ENCODE assay signal across 10 cellular contexts in genomic region chr14:75579882-75580281, GRCh38. TPM values are rescaled to one million over a fixed set of nuclear protein-coding genes. Genes with fewer than 3 reads are reported as not detected.
A peak's percentile ranks its signal among the peaks of the same experiment; 100 is the strongest.
DNase-seq lines count a peak whose midpoint lies in the region; ATAC-seq and TF ChIP-seq lines count a peak whose summit lies in the region.
"Had no signal": no experiment of that assay in that cellular context is flagged by ENCODE, and none has a peak within 500 bp of the region (broad histone marks: within the 10 kb centered on the region; RNA-seq: fewer than 3 reads in every experiment).

No MANE protein-coding gene starts in this region.

- no peak overlapping the region for H2BK15ac ChIP-seq in mesenchymal stem cell (ENCODE audit: low read depth, poor library complexity, severe bottlenecking)

- H3K4me2 ChIP-seq in mesenchymal stem cell (ENCODE audit: low read length, poor library complexity, severe bottlenecking) (peak overlapping the region; percentile 93), Karpas-422 (ENCODE audit: low read depth, low read length, poor library complexity, severe bottlenecking) (no peak overlapping the region)

- H3K4me3 Mint-ChIP-seq in activated CD4-positive, alpha-beta T cell treated with anti-CD3 and anti-CD28 coated beads, Interleukin-2, amount 10 ng/mL, durations not matched to agents 7 days and 5 days: peak overlapping the region; percentile 82

- H3K36me3 ChIP-seq in ectodermal cell (ENCODE audit: control insufficient read depth, insufficient read depth, low read length): no peaks in the 10 kb centered on the region
- no peaks in the 10 kb centered on the region for H3K36me3 ChIP-seq in mesenchymal stem cell (ENCODE audit: control insufficient read depth in 1 of 2, insufficient read depth in 2 of 2, low read depth in 1 of 2, low read length in 2 of 2)
- H3K36me3 ChIP-seq in thoracic aorta: no peaks in the 10 kb centered on the region
- no peaks in the 10 kb centered on the region for H3K36me3 ChIP-seq in Karpas-422 (ENCODE audit: insufficient read depth, low read length)

- H3K27me3 Mint-ChIP-seq in activated CD4-positive, alpha-beta T cell treated with anti-CD3 and anti-CD28 coated beads, Interleukin-2, amount 10 ng/mL, durations not matched to agents 7 days and 5 days: peaks cover 4% of the 10 kb centered on the region

- no peak overlapping the region for H2BK120ac ChIP-seq in mesenchymal stem cell (ENCODE audit: low read depth, low read length)

- no peak overlapping the region for H3K27ac ChIP-seq in ectodermal cell (ENCODE audit: insufficient read depth, low read depth, low read length, poor library complexity, severe bottlenecking)
- no peak overlapping the region for H3K27ac ChIP-seq in mesenchymal stem cell (ENCODE audit: low read length, poor library complexity, severe bottlenecking)
- no peak overlapping the region for H3K27ac ChIP-seq in thoracic aorta
- no peak overlapping the region for H3K27ac ChIP-seq in Karpas-422 (ENCODE audit: low read length)

- no peaks in the 10 kb centered on the region for H3K9me3 Mint-ChIP-seq in activated CD4-positive, alpha-beta T cell treated with anti-CD3 and anti-CD28 coated beads, Interleukin-2, amount 10 ng/mL, durations not matched to agents 7 days and 5 days

- H3K4me1 ChIP-seq in ectodermal cell (ENCODE audit: control insufficient read depth, insufficient read depth, low read length) (peaks cover 12% of the 10 kb centered on the region), mesenchymal stem cell (ENCODE audit: control insufficient read depth, insufficient read depth, low read depth, low read length) (peaks cover 17% of the 10 kb centered on the region), thoracic aorta (ENCODE audit: control insufficient read depth in 1 of 2, low read depth in 2 of 2) (peaks cover 4 to 18% of the 10 kb centered on the region in 2 donors), Karpas-422 (ENCODE audit: low read length) (peaks cover 22% of the 10 kb centered on the region)

- H3K4me3 ChIP-seq in ectodermal cell (ENCODE audit: insufficient read depth, low read depth, low read length): peak overlapping the region; percentile 55
- H3K4me3 ChIP-seq in mesenchymal stem cell (ENCODE audit: insufficient read depth in 1 of 2, low read depth in 1 of 2, low read length in 2 of 2): peak overlapping the region in 1 of 2 experiments; percentile 85
- H3K4me3 ChIP-seq in thoracic aorta: peak overlapping the region; percentile 74
- no peak overlapping the region for H3K4me3 ChIP-seq in Karpas-422 (ENCODE audit: low read length)

- H3K4me1 Mint-ChIP-seq in activated CD4-positive, alpha-beta T cell treated with anti-CD3 and anti-CD28 coated beads, Interleukin-2, amount 10 ng/mL, durations not matched to agents 7 days and 5 days: peaks cover 21% of the 10 kb centered on the region

- H4K8ac ChIP-seq in mesenchymal stem cell (ENCODE audit: low read length): no peak overlapping the region

- no peak for DNase-seq in activated CD4-positive, alpha-beta T cell treated with anti-CD3 and anti-CD28 coated beads, Interleukin-2, amount 10 ng/mL, durations not matched to agents 7 days and 5 days
- DNase-seq in activated CD4-positive, alpha-beta T cell treated with anti-CD3 and anti-CD28 coated beads, Interleukin-2, amount 50 U/mL, for 48 hours: no peak
- DNase-seq in mesenchymal stem cell (no peak), thoracic aorta (ENCODE audit: low spot score) (no peak), NCI-H1436 (lab: John Stamatoyannopoulos, UW) (no peak), Karpas-422 (no peak), NCI-H2081 (lab: John Stamatoyannopoulos, UW) (no peak)
- DNase-seq: NCI-H1092 treated with DMSO at 0.1 percent for 48 hours had no signal

- peaks cover 18% of the 10 kb centered on the region for H3K79me1 ChIP-seq in mesenchymal stem cell (replicated peaks; ENCODE audit: low read length, poor library complexity, severe bottlenecking)

- no peak overlapping the region for H3K18ac ChIP-seq in mesenchymal stem cell (ENCODE audit: low read depth in 1 of 2, low read length in 2 of 2)

- no peaks in the 10 kb centered on the region for H3K79me2 ChIP-seq in Karpas-422 (ENCODE audit: low read length)

- 96 to 97% methylated on average over 3 of the region's 3 CpGs for WGBS in ectodermal cell, 2 experiments
- over 99% methylated on average over 3 of the region's 3 CpGs for WGBS in mesenchymal stem cell

- H3K9me3 ChIP-seq in ectodermal cell (ENCODE audit: control insufficient read depth, low read length) (no peaks in the 10 kb centered on the region), mesenchymal stem cell (ENCODE audit: control insufficient read depth, low read length) (no peaks in the 10 kb centered on the region), thoracic aorta (no peaks in the 10 kb centered on the region), Karpas-422 (ENCODE audit: low read length) (no peaks in the 10 kb centered on the region)

- no peak overlapping the region for H4K91ac ChIP-seq in mesenchymal stem cell (ENCODE audit: low read length)

- no peaks in the 10 kb centered on the region for H3K9me2 ChIP-seq in Karpas-422 (replicated peaks; ENCODE audit: insufficient read depth, low read length)

- no peak overlapping the region for H3K4ac ChIP-seq in mesenchymal stem cell (ENCODE audit: low read depth in 1 of 2, low read length in 2 of 2)

- H3K14ac ChIP-seq in mesenchymal stem cell (ENCODE audit: low read length in 2 of 2): no peak overlapping the region

- no peak overlapping the region for H3K27ac Mint-ChIP-seq in activated CD4-positive, alpha-beta T cell treated with anti-CD3 and anti-CD28 coated beads, Interleukin-2, amount 10 ng/mL, durations not matched to agents 7 days and 5 days

- no peak overlapping the region for H3K23ac ChIP-seq in mesenchymal stem cell (ENCODE audit: low read length in 2 of 2)

- TF ChIP-seq CTCF in thoracic aorta (IDR thresholded peaks at IDR 0.05): no peak

- CTCF ChIA-PET in activated CD4-positive, alpha-beta T cell treated with anti-CD3 and anti-CD28 coated beads, Interleukin-2, amount 10 ng/mL, durations not matched to agents 7 days and 5 days (lab: Charles Lee): interaction anchor here (1.3 to 2.8 kb wide), 2 partner anchors 19 to 403 kb away, joined by 3 to 12 read pairs; no protein-coding TSS in a partner anchor

- H3K27me3 ChIP-seq in ectodermal cell (ENCODE audit: control insufficient read depth, insufficient read depth, low read length, poor library complexity, severe bottlenecking) (no peaks in the 10 kb centered on the region), mesenchymal stem cell (ENCODE audit: control insufficient read depth in 1 of 2, insufficient read depth in 1 of 2, low read length in 2 of 2) (peaks cover 0 to 2% of the 10 kb centered on the region in 2 experiments), thoracic aorta (replicated peaks; ENCODE audit: insufficient read depth) (no peaks in the 10 kb centered on the region), Karpas-422 (ENCODE audit: low read length) (no peaks in the 10 kb centered on the region)

- H4K20me1 ChIP-seq in Karpas-422 (ENCODE audit: insufficient read depth, low read depth, low read length): no peaks in the 10 kb centered on the region

- H2BK12ac ChIP-seq in mesenchymal stem cell (ENCODE audit: low read length in 2 of 2): no peak overlapping the region

- H2AFZ ChIP-seq in mesenchymal stem cell (ENCODE audit: low read depth, low read length) (no peak overlapping the region), Karpas-422 (ENCODE audit: low read length) (no peak overlapping the region)

- ATAC-seq in thoracic aorta (ENCODE audit: insufficient number of reproducible peaks, low FRiP score, low read depth): no peak

- H2BK5ac ChIP-seq in mesenchymal stem cell (ENCODE audit: low read depth, low read length, poor library complexity, severe bottlenecking): no peak overlapping the region

- H3K9ac ChIP-seq in mesenchymal stem cell (ENCODE audit: low read length) (peak overlapping the region; percentile 15), Karpas-422 (ENCODE audit: low read length) (no peak overlapping the region)

- POLR2A ChIA-PET in activated CD4-positive, alpha-beta T cell treated with anti-CD3 and anti-CD28 coated beads, Interleukin-2, amount 10 ng/mL, durations not matched to agents 7 days and 5 days (lab: Charles Lee): no interaction called here

- no peaks in the 10 kb centered on the region for H3K36me3 Mint-ChIP-seq in activated CD4-positive, alpha-beta T cell treated with anti-CD3 and anti-CD28 coated beads, Interleukin-2, amount 10 ng/mL, durations not matched to agents 7 days and 5 days (ENCODE audit: low read depth)

- no peak overlapping the region for H2AK5ac ChIP-seq in mesenchymal stem cell (ENCODE audit: low read length, severe bottlenecking)

RNA-seq across cellular contexts. Expression of gene FLVCR2, which starts 1.5 kb away (rescaled TPM):
- 1 to 10 TPM; 1.1 to 6.2 TPM for total RNA-seq in activated CD4-positive, alpha-beta T cell treated with anti-CD3 and anti-CD28 coated beads, Interleukin-2, amount 10 ng/mL, durations not matched to agents 7 days and 5 days
- polyA plus RNA-seq in ectodermal cell (2013, experiment 1 of 4): 11.4 TPM
- 14.6 TPM for polyA plus RNA-seq in ectodermal cell (2013, experiment 2 of 4)
- 12.1 TPM for polyA plus RNA-seq in ectodermal cell (2013, experiment 3 of 4)
- 10.9 TPM for polyA plus RNA-seq in ectodermal cell (2013, experiment 4 of 4)
- 3.0 TPM for polyA plus RNA-seq in mesenchymal stem cell (2013, experiment 1 of 2)
- polyA plus RNA-seq in mesenchymal stem cell (2013, experiment 2 of 2): 2.6 TPM
- 1 to 10 TPM; 6.2 to 8.3 TPM for total RNA-seq in thoracic aorta
- not detected in 2 replicates for total RNA-seq in Karpas-422 (2014; rRNA removed; shearing (Covaris generic); ENCODE audit: low replicate concordance)

RNA-seq across cellular contexts. Expression of gene BATF, which starts 57.6 kb away (rescaled TPM):
- 10 to 100 TPM; 39.4 to 41.0 TPM for total RNA-seq in activated CD4-positive, alpha-beta T cell treated with anti-CD3 and anti-CD28 coated beads, Interleukin-2, amount 10 ng/mL, durations not matched to agents 7 days and 5 days
- not detected for polyA plus RNA-seq in ectodermal cell (2013, experiment 1 of 4)
- not detected for polyA plus RNA-seq in ectodermal cell (2013, experiment 2 of 4)
- polyA plus RNA-seq in ectodermal cell (2013, experiment 3 of 4): not detected
- polyA plus RNA-seq in ectodermal cell (2013, experiment 4 of 4): not detected
- polyA plus RNA-seq in mesenchymal stem cell (2013, experiment 1 of 2): not detected
- polyA plus RNA-seq in mesenchymal stem cell (2013, experiment 2 of 2): 0.04 TPM
- 1 to 10 TPM; 3.7 to 9.5 TPM for total RNA-seq in thoracic aorta
- not detected in 2 replicates for total RNA-seq in Karpas-422 (2014; rRNA removed; shearing (Covaris generic); ENCODE audit: low replicate concordance)
- polyA plus RNA-seq: keratinocyte had no signal
